In the genomic region with DNA sequence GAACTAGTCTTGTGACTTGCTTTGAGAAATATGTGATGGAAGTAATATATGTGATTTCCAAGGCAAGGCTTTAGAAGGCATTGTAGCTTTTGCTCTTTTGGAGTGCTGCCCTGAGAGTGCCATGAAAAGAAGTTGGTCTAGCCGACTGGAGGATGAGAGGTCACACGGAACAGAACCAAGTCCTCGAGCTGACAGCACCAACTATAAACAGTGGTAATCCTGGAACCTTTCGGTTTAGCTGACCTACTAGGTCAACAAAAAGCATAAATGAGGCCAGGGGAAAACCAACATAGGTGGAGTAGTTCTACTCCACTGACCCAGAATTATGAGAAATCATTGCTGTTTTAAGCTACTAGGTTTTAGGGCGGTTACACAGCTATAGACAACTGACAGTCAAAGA, we compare ENCODE assay signal across 9 cellular contexts. TPM values are rescaled to one million over a fixed set of nuclear protein-coding genes. Genes with fewer than 3 reads are reported as not detected.
DNase-seq lines count a peak whose midpoint lies in the region; ATAC-seq lines count a peak whose summit lies in the region.
"Had no signal": no experiment of that assay in that cellular context is flagged by ENCODE, and none has a peak within 500 bp of the region (broad histone marks: within the 10 kb centered on the region; RNA-seq: fewer than 3 reads in every experiment).

No MANE protein-coding gene starts in this region.

- no peak overlapping the region for H3K4me3 Mint-ChIP-seq in activated CD4-positive, alpha-beta T cell treated with anti-CD3 and anti-CD28 coated beads for 36 hours
- H3K4me3 Mint-ChIP-seq in stimulated activated naive B cell treated with anti-CD40 and anti-IgM and Interleukin-4, amounts not matched to agents 10 μg/mL and 1 μg/mL and 100 μg/mL, for 72 hours = no peak overlapping the region

- H3K9me3 Mint-ChIP-seq in activated CD4-positive, alpha-beta T cell treated with anti-CD3 and anti-CD28 coated beads for 36 hours (ENCODE audit: low read depth) = no peaks in the 10 kb centered on the region
- no peaks in the 10 kb centered on the region for H3K9me3 Mint-ChIP-seq in stimulated activated naive B cell treated with anti-CD40 and anti-IgM and Interleukin-4, amounts not matched to agents 10 μg/mL and 1 μg/mL and 100 μg/mL, for 72 hours

- peaks cover 9% of the 10 kb centered on the region; the same call in 1 of the 2 replicates for H3K36me3 ChIP-seq in SJSA1

- H3K27ac ChIP-seq in SJSA1 (no peak overlapping the region), right cardiac atrium (ENCODE audit: low read length) (no peak overlapping the region)

- H3K9me3 ChIP-seq in SJSA1 (replicated peaks) = no peaks in the 10 kb centered on the region
- H3K9me3 ChIP-seq in right cardiac atrium (ENCODE audit: control insufficient read depth, low read length) = no peaks in the 10 kb centered on the region

- CTCF ChIA-PET in activated CD4-positive, alpha-beta T cell treated with anti-CD3 and anti-CD28 coated beads for 36 hours (lab: Charles Lee) = interaction anchor here (0.7 to 1.9 kb wide), 5 partner anchors 9 to 208 kb away, joined by 3 to 7 read pairs (median 3); a partner anchor contains a TSS

- intact Hi-C loops in activated CD4-positive, alpha-beta T cell treated with anti-CD3 and anti-CD28 coated beads for 36 hours (cut with DNase I, micrococcal nuclease) = loop anchor here (5.0 kb wide), 2 partner anchors 420 to 1635 kb away; a partner anchor contains a TSS
- intact Hi-C loops in right cardiac atrium (cut with DNase I) = no loop called here

- no peaks in the 10 kb centered on the region for H3K27me3 ChIP-seq in SJSA1 (replicated peaks)
- no peaks in the 10 kb centered on the region for H3K27me3 ChIP-seq in right cardiac atrium (ENCODE audit: control insufficient read depth, insufficient read depth)

- no peaks in the 10 kb centered on the region for H3K27me3 Mint-ChIP-seq in activated CD4-positive, alpha-beta T cell treated with anti-CD3 and anti-CD28 coated beads for 36 hours
- H3K27me3 Mint-ChIP-seq in stimulated activated naive B cell treated with anti-CD40 and anti-IgM and Interleukin-4, amounts not matched to agents 10 μg/mL and 1 μg/mL and 100 μg/mL, for 72 hours = no peaks in the 10 kb centered on the region

- POLR2A ChIA-PET in activated CD4-positive, alpha-beta T cell treated with anti-CD3 and anti-CD28 coated beads for 36 hours (lab: Charles Lee) = interaction anchor here (0.6 kb wide), 1 partner anchor 128 kb away, joined by 4 read pairs; no protein-coding TSS in a partner anchor

- no peak for DNase-seq in activated CD4-positive, alpha-beta T cell treated with anti-CD3 and anti-CD28 coated beads for 36 hours
- no peak for DNase-seq in activated CD4-positive, alpha-beta T cell treated with anti-CD3 and anti-CD28 coated beads for 48 hours
- DNase-seq in SJSA1 (ENCODE audit: low read depth in 1 of 2, low spot score in 2 of 2) (no peak), right cardiac atrium (no peak), NCI-H1694 (lab: John Stamatoyannopoulos, UW) (no peak)
- no peak for DNase-seq in stimulated activated naive B cell treated with anti-CD40 and anti-IgM and Interleukin-4, amounts not matched to agents 10 μg/mL and 1 μg/mL and 100 μg/mL, for 72 hours
- DNase-seq: retina had no signal

- H3K4me1 ChIP-seq in SJSA1 (replicated peaks) = peaks cover 12% of the 10 kb centered on the region; the same call in 1 of the 2 replicates
- H3K4me1 ChIP-seq in right cardiac atrium (ENCODE audit: control insufficient read depth, insufficient read depth, low read length) = peaks cover 3% of the 10 kb centered on the region

- peaks cover 51% of the 10 kb centered on the region for H3K4me1 Mint-ChIP-seq in activated CD4-positive, alpha-beta T cell treated with anti-CD3 and anti-CD28 coated beads for 36 hours
- peaks cover 34 to 51% of the 10 kb centered on the region in 2 donors for H3K4me1 Mint-ChIP-seq in stimulated activated naive B cell treated with anti-CD40 and anti-IgM and Interleukin-4, amounts not matched to agents 10 μg/mL and 1 μg/mL and 100 μg/mL, for 72 hours

- peaks cover 33% of the 10 kb centered on the region for H3K36me3 Mint-ChIP-seq in activated CD4-positive, alpha-beta T cell treated with anti-CD3 and anti-CD28 coated beads for 36 hours (ENCODE audit: low read depth)
- peaks cover 29 to 32% of the 10 kb centered on the region in 2 donors for H3K36me3 Mint-ChIP-seq in stimulated activated naive B cell treated with anti-CD40 and anti-IgM and Interleukin-4, amounts not matched to agents 10 μg/mL and 1 μg/mL and 100 μg/mL, for 72 hours

- H3K4me3 ChIP-seq in SJSA1 = peak overlapping the region; percentile 61
- peak overlapping the region; percentile 93 for H3K4me3 ChIP-seq in right cardiac atrium (ENCODE audit: low read length)

- 41% methylated on average over 5 of the region's 5 CpGs for WGBS in right cardiac atrium

- peak overlapping the region; percentile 72 for H3K27ac Mint-ChIP-seq in activated CD4-positive, alpha-beta T cell treated with anti-CD3 and anti-CD28 coated beads for 36 hours
- H3K27ac Mint-ChIP-seq in stimulated activated naive B cell treated with anti-CD40 and anti-IgM and Interleukin-4, amounts not matched to agents 10 μg/mL and 1 μg/mL and 100 μg/mL, for 72 hours = peak overlapping the region; percentile 72

- no peak for ATAC-seq in activated CD4-positive, alpha-beta T cell treated with anti-CD3 and anti-CD28 coated beads for 36 hours
- ATAC-seq in right cardiac atrium (no peak), HG03378 (IDR thresholded peaks at IDR 0.05; ENCODE audit: unreplicated experiment) (no peak), GM21367 (IDR thresholded peaks at IDR 0.05; ENCODE audit: unreplicated experiment) (no peak)
- no peak for ATAC-seq in stimulated activated naive B cell treated with anti-CD40 and anti-IgM and Interleukin-4, amounts not matched to agents 10 μg/mL and 1 μg/mL and 100 μg/mL, for 72 hours (replicated peaks)

RNA-seq across cellular contexts. Expression of a gene that starts 1.4 kb away (rescaled TPM):
- 100 to 1,000 TPM; 140 to 141 TPM for total RNA-seq in activated CD4-positive, alpha-beta T cell treated with anti-CD3 and anti-CD28 coated beads for 36 hours
- total RNA-seq in SJSA1 (2014; rRNA removed; shearing (Covaris generic)) = 309 and 313 TPM in 2 replicates
- total RNA-seq in right cardiac atrium = 100 to 1,000 TPM in 3 of 4 donors, 10 to 100 TPM in 1; 90.8 to 119 (median 108) TPM
- polyA plus RNA-seq in right cardiac atrium = 95.6 TPM

RNA-seq across cellular contexts. Expression of a gene that starts 1.9 kb away (rescaled TPM):
- total RNA-seq in activated CD4-positive, alpha-beta T cell treated with anti-CD3 and anti-CD28 coated beads for 36 hours = 10 to 100 TPM; 21.3 to 22.2 TPM
- total RNA-seq in SJSA1 (2014; rRNA removed; shearing (Covaris generic)) = 18.3 and 18.7 TPM in 2 replicates
- total RNA-seq in right cardiac atrium = 10 to 100 TPM; 10.9 to 15.7 (median 13.2) TPM
- polyA plus RNA-seq in right cardiac atrium = 6.0 TPM

Comparison
In these comparisons a context has a peak if more than half of its experiments do, and no peak if none do; other contexts are left out.
1. intact Hi-C loops: an anchor here in activated CD4-positive, alpha-beta T cell treated with anti-CD3 and anti-CD28 coated beads for 36 hours (5.0 kb wide); none called in right cardiac atrium.